26 cellular contexts compared by ENCODE assay signal in genomic region chr2:132740081-132740480, GRCh38.
DNase-seq lines count a peak whose midpoint lies in the region; ATAC-seq, FAIRE-seq and TF ChIP-seq lines count a peak whose summit lies in the region.
"Had no signal": no experiment of that assay in that cellular context is flagged by ENCODE, and none has a peak within 500 bp of the region (broad histone marks: within the 10 kb centered on the region; RNA-seq: fewer than 3 reads in every experiment).

No MANE protein-coding gene starts in this region.

- peaks cover 1% of the 10 kb centered on the region for H3K36me3 Mint-ChIP-seq in astrocyte (ENCODE audit: low read depth, unreplicated experiment)
- H3K36me3 Mint-ChIP-seq in brain, result peaks cover 16% of the 10 kb centered on the region
- H3K36me3 Mint-ChIP-seq: CD8-positive, alpha-beta T cell had no signal

- H3K27me3 Mint-ChIP-seq in astrocyte (ENCODE audit: low read depth, unreplicated experiment) (peaks cover 2% of the 10 kb centered on the region), brain (no peaks in the 10 kb centered on the region)
- H3K27me3 Mint-ChIP-seq: B cell; CD4-positive, alpha-beta T cell had no signal

- H3K36me3 ChIP-seq in astrocyte (ENCODE audit: insufficient read depth, low read length), result no peaks in the 10 kb centered on the region
- H3K36me3 ChIP-seq in brain microvascular endothelial cell (replicated peaks), result no peaks in the 10 kb centered on the region
- H3K36me3 ChIP-seq: BLaER1 treated with 17β-estradiol and CSF1 and Interleukin-3, amounts not matched to agents 10 nM and 100 nM had no signal

- TF ChIP-seq CTCF in astrocyte (IDR thresholded peaks at IDR 0.05; ENCODE audit: insufficient read depth, low read depth, low read length), result no peak
- TF ChIP-seq CTCF in brain (conservative IDR thresholded peaks at IDR 0.05), result no peak
- no peak for TF ChIP-seq CTCF in brain microvascular endothelial cell (IDR thresholded peaks at IDR 0.05; ENCODE audit: low read depth, low read length, missing control alignments)

- H3K27me3 ChIP-seq in astrocyte (ENCODE audit: insufficient read depth, low read length) (no peaks in the 10 kb centered on the region), brain microvascular endothelial cell (replicated peaks) (no peaks in the 10 kb centered on the region)
- H3K27me3 ChIP-seq: BLaER1 treated with 17β-estradiol and CSF1 and Interleukin-3, amounts not matched to agents 10 nM and 100 nM had no signal

- DNase-seq in COLO829 (ENCODE audit: low spot score) (peak; percentile 53), DMS 273 treated with DMSO at 0.1 percent for 48 hours (lab: John Stamatoyannopoulos, UW) (peak; percentile 42), astrocyte (ENCODE audit: low read depth) (peak; percentile 14), GM19238 (ENCODE audit: insufficient read length, low spot score) (no peak), NCI-H1694 (lab: John Stamatoyannopoulos, UW) (no peak), brain microvascular endothelial cell (no peak)
- DNase-seq: 8988T; AML-193; CD4-positive, alpha-beta T cell; CD8-positive, alpha-beta T cell; COR-L47; DMS153; DMS53; DMS79; DND-41; EL; GDM1 had no signal

- H3K27ac Mint-ChIP-seq in astrocyte (ENCODE audit: unreplicated experiment) (no peak overlapping the region), brain (peak overlapping the region in 3 of 5 experiments; percentile 3 to 70 (median 67))
- H3K27ac Mint-ChIP-seq: B cell; CD4-positive, alpha-beta T cell; CD8-positive, alpha-beta T cell had no signal

- H3K9ac ChIP-seq in astrocyte (ENCODE audit: low read length), result no peak overlapping the region
- H3K9ac ChIP-seq: BLaER1 treated with 17β-estradiol and CSF1 and Interleukin-3, amounts not matched to agents 10 nM and 100 nM had no signal

- no peaks in the 10 kb centered on the region for H3K4me1 ChIP-seq in astrocyte (ENCODE audit: insufficient read depth, low read length)
- H3K4me1 ChIP-seq: BLaER1 treated with 17β-estradiol and CSF1 and Interleukin-3, amounts not matched to agents 10 nM and 100 nM had no signal

- peaks cover 4% of the 10 kb centered on the region for H3K9me3 Mint-ChIP-seq in astrocyte (ENCODE audit: unreplicated experiment)
- peaks cover 6 to 38% (median 18%) of the 10 kb centered on the region in 5 experiments for H3K9me3 Mint-ChIP-seq in brain

- H4K20me1 ChIP-seq in astrocyte (ENCODE audit: insufficient read depth, low read length), result no peaks in the 10 kb centered on the region
- H4K20me1 ChIP-seq: BLaER1 treated with 17β-estradiol and CSF1 and Interleukin-3, amounts not matched to agents 10 nM and 100 nM had no signal

- H3K4me2 ChIP-seq in astrocyte (ENCODE audit: low read length), result no peak overlapping the region
- H3K4me2 ChIP-seq: BLaER1 treated with 17β-estradiol and CSF1 and Interleukin-3, amounts not matched to agents 10 nM and 100 nM had no signal

- H2AFZ ChIP-seq in astrocyte (ENCODE audit: low read depth, low read length), result no peak overlapping the region

- H3K27ac ChIP-seq in astrocyte (ENCODE audit: low read depth, low read length) (no peak overlapping the region), brain microvascular endothelial cell (no peak overlapping the region)
- H3K27ac ChIP-seq: BLaER1 treated with 17β-estradiol and CSF1 and Interleukin-3, amounts not matched to agents 10 nM and 100 nM; C4-2B had no signal

- no peaks in the 10 kb centered on the region for H3K9me3 ChIP-seq in astrocyte (ENCODE audit: insufficient read depth, low read depth, low read length)
- H3K9me3 ChIP-seq: BLaER1 treated with 17β-estradiol and CSF1 and Interleukin-3, amounts not matched to agents 10 nM and 100 nM had no signal

- H3K4me1 Mint-ChIP-seq in astrocyte (ENCODE audit: low read depth, unreplicated experiment) (no peaks in the 10 kb centered on the region), brain (peaks cover 6% of the 10 kb centered on the region)
- H3K4me1 Mint-ChIP-seq: B cell had no signal

- H3K4me3 Mint-ChIP-seq in astrocyte (ENCODE audit: unreplicated experiment) (no peak overlapping the region), brain (peak overlapping the region in 1 of 5 experiments; percentile 67)
- H3K4me3 Mint-ChIP-seq: B cell; CD4-positive, alpha-beta T cell; CD8-positive, alpha-beta T cell had no signal

- H3K79me2 ChIP-seq in astrocyte (ENCODE audit: insufficient read depth, low read length), result no peaks in the 10 kb centered on the region

- ATAC-seq in GM18511 (IDR thresholded peaks at IDR 0.05; ENCODE audit: unreplicated experiment), result no peak
- ATAC-seq: CD8-positive, alpha-beta T cell; GM12878 had no signal

- in situ Hi-C loops in brain microvascular endothelial cell (cut with HindIII; ENCODE audit: low pct_ligation_motif_present, low sequenced_read_pairs), result no loop called here

- H3K4me3 ChIP-seq in astrocyte (ENCODE audit: insufficient read depth, low read depth, low read length), result no peak overlapping the region
- H3K4me3 ChIP-seq in brain microvascular endothelial cell (ENCODE audit: low read depth, low read length), result no peak overlapping the region
- H3K4me3 ChIP-seq: BLaER1 treated with 17β-estradiol and CSF1 and Interleukin-3, amounts not matched to agents 10 nM and 100 nM; GM12878 had no signal

- no peak for FAIRE-seq in astrocyte (lab: Jason Lieb, UNC)
- FAIRE-seq: A204.1, GM12878, GM12892, GM18507 had no signal

Comparison
In these comparisons a context has a peak if more than half of its experiments do, and no peak if none do; other contexts are left out.
1. DNase-seq: peak in COLO829 (single experiment), DMS 273 treated with DMSO at 0.1 percent for 48 hours (single experiment) and astrocyte (single experiment); none in GM19238 (single experiment), NCI-H1694 (single experiment) and brain microvascular endothelial cell (single experiment).